ENCODE assay signal across 10 cellular contexts in genomic region chr9:133572821-133573361, GRCh38. TPM values are rescaled to one million over a fixed set of nuclear protein-coding genes. Genes with fewer than 3 reads are reported as not detected.
DNase-seq lines count a peak whose midpoint lies in the region; ATAC-seq and TF ChIP-seq lines count a peak whose summit lies in the region.
"Had no signal": no experiment of that assay in that cellular context is flagged by ENCODE, and none has a peak within 500 bp of the region (broad histone marks: within the 10 kb centered on the region; RNA-seq: fewer than 3 reads in every experiment).

No MANE protein-coding gene starts in this region.

- ATAC-seq in HG03196 (IDR thresholded peaks at IDR 0.05; ENCODE audit: unreplicated experiment) (no peak), GM21528 (IDR thresholded peaks at IDR 0.05; ENCODE audit: low FRiP score, unreplicated experiment) (no peak)

- peak; percentile 92 for DNase-seq in Ammon's horn (ENCODE audit: low spot score)
- DNase-seq in NCI-H2171 treated with DMSO at 0.1 percent for 48 hours (lab: John Stamatoyannopoulos, UW): peak; percentile 85
- peak; percentile 27 for DNase-seq in fibroblast of villous mesenchyme (ENCODE audit: low read depth)
- peak; percentile 24 for DNase-seq in myocyte (ENCODE audit: low read depth)
- DNase-seq in hepatic stellate cell (ENCODE audit: low spot score): no peak
- no peak for DNase-seq in HEK293T (ENCODE audit: extremely low spot score)
- DNase-seq: GDM1 had no signal

- no peak for TF ChIP-seq CTCF in fibroblast of villous mesenchyme (IDR thresholded peaks at IDR 0.05; ENCODE audit: insufficient read depth, low read depth, low read length)

- POLR2A ChIA-PET in HEK293T (lab: Yijun Ruan, JAX): no interaction called here

- H3K4me3 ChIP-seq in fibroblast of villous mesenchyme (ENCODE audit: low read depth, low read length): no peak overlapping the region
- H3K4me3 ChIP-seq: smooth muscle cell had no signal

- CTCF ChIA-PET in HEK293T (lab: Yijun Ruan, JAX): no interaction called here

TF ChIP-seq in HEK293T, 16 proteins besides CTCF, POLR2A, EP300 and RAD21:
- TF ChIP-seq ZNF384 (IDR thresholded peaks at IDR 0.05) (no peak), FOXM1 (IDR thresholded peaks at IDR 0.05; ENCODE audit: borderline replicate concordance) (no peak), PKNOX1 (IDR thresholded peaks at IDR 0.05) (no peak), ARNT (IDR thresholded peaks at IDR 0.05) (no peak), LEF1 (IDR thresholded peaks at IDR 0.05; ENCODE audit: borderline replicate concordance) (no peak), NFRKB (IDR thresholded peaks at IDR 0.05) (no peak), FOXK2 (IDR thresholded peaks at IDR 0.05) (no peak), HDGF (IDR thresholded peaks at IDR 0.05; ENCODE audit: borderline replicate concordance) (no peak), SP1 (IDR thresholded peaks at IDR 0.05) (no peak), BHLHE40 (IDR thresholded peaks at IDR 0.05; ENCODE audit: borderline replicate concordance) (no peak), L3MBTL2 (conservative IDR thresholded peaks at IDR 0.05) (no peak), CTBP1 (IDR thresholded peaks at IDR 0.05; ENCODE audit: borderline replicate concordance) (no peak), SUZ12 (IDR thresholded peaks at IDR 0.05) (no peak), TARDBP (IDR thresholded peaks at IDR 0.05) (no peak), ELF4 (IDR thresholded peaks at IDR 0.05) (no peak), FOXA1 (IDR thresholded peaks at IDR 0.05) (no peak)
TF ChIP-seq in HEK293T: peak in this region for 0.

RNA-seq across cellular contexts. Expression of gene FAM163B, which starts 36.3 kb away (rescaled TPM):
- total RNA-seq in fibroblast of villous mesenchyme (not detected in 2 replicates), myocyte (not detected in 2 replicates)
- not detected for polyA plus RNA-seq in myocyte (2012)

RNA-seq across cellular contexts. Expression of gene ADAMTSL2, which starts 38.4 kb away (rescaled TPM):
- total RNA-seq in fibroblast of villous mesenchyme (under 0.01 and 0.32 TPM in 2 replicates), myocyte (4.7 and 8.1 TPM in 2 replicates)
- 8.8 TPM for polyA plus RNA-seq in myocyte (2012)

RNA-seq across cellular contexts. Expression of gene MYMK, which starts 48.1 kb away (rescaled TPM):
- total RNA-seq in fibroblast of villous mesenchyme: not detected in 2 replicates
- 441 and 664 TPM in 2 replicates for total RNA-seq in myocyte
- polyA plus RNA-seq in myocyte (2012): 438 TPM
- total RNA-seq: smooth muscle cell had no signal
- polyA plus RNA-seq: smooth muscle cell had no signal

Comparison
In these comparisons a context has a peak if more than half of its experiments do, and no peak if none do; other contexts are left out.
1. DNase-seq: peak in Ammon's horn (single experiment), NCI-H2171 treated with DMSO at 0.1 percent for 48 hours (single experiment), fibroblast of villous mesenchyme (single experiment) and myocyte (single experiment); none in hepatic stellate cell (single experiment) and HEK293T (single experiment).
2. RNA of gene MYMK, which starts 48.1 kb away (total RNA-seq): 441 to 664 TPM in myocyte; not detected in fibroblast of villous mesenchyme; every median in the first group is over 100 times any median in the second.